In the genomic region with DNA sequence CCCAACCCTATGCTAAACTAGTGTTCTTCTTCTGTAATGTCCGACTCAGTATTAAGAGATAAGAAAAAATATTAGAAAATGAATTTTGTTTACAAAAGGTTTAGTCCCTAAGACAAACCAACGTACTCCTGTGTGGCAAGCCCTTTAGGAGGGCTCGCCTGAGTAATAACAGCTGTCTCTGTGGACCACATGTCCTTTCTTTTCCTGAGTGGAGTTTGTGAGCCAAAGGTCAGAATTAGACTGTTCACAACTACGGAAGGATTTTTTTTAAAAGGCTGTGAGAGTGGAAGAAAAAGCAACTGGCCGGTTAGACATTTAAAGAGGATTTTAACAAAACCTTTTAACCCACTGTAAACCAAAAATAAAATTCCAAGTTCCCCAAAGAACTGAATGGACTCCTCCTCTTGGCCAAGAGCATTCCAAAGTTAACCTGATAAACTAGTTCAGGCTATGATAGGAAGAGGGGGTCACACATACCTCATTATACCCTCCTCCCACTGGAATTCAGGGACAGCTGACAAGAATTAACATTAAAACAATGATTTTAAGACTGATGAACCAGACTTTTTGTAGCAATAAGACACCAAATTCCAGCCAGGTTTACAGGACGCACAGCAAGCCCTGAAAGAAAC, we compare ENCODE assay signal across 16 cellular contexts. TPM values are rescaled to one million over a fixed set of nuclear protein-coding genes. Genes with fewer than 3 reads are reported as not detected.
DNase-seq lines count a peak whose midpoint lies in the region; ATAC-seq and TF ChIP-seq lines count a peak whose summit lies in the region.
"Had no signal": no experiment of that assay in that cellular context is flagged by ENCODE, and none has a peak within 500 bp of the region (broad histone marks: within the 10 kb centered on the region; RNA-seq: fewer than 3 reads in every experiment).

No MANE protein-coding gene starts in this region.

- H3K4me3 Mint-ChIP-seq in type B pancreatic cell, result no peak overlapping the region
- no peak overlapping the region for H3K4me3 Mint-ChIP-seq in effector memory CD8-positive, alpha-beta T cell
- H3K4me3 Mint-ChIP-seq: activated naive CD8-positive, alpha-beta T cell treated with anti-CD3 and anti-CD28 coated beads for 36 hours; CD14-positive monocyte; naive thymus-derived CD4-positive, alpha-beta T cell had no signal

- intact Hi-C loops in left colon (cut with DNase I, micrococcal nuclease), result no loop called here

- no peaks in the 10 kb centered on the region for H3K9me3 Mint-ChIP-seq in type B pancreatic cell
- no peaks in the 10 kb centered on the region for H3K9me3 Mint-ChIP-seq in effector memory CD8-positive, alpha-beta T cell
- H3K9me3 Mint-ChIP-seq: activated naive CD8-positive, alpha-beta T cell treated with anti-CD3 and anti-CD28 coated beads for 36 hours; naive thymus-derived CD4-positive, alpha-beta T cell had no signal

- peaks cover 12% of the 10 kb centered on the region for H3K4me1 Mint-ChIP-seq in type B pancreatic cell (ENCODE audit: unreplicated experiment)
- H3K4me1 Mint-ChIP-seq in effector memory CD8-positive, alpha-beta T cell (ENCODE audit: low read depth in 2 of 2), result no peaks in the 10 kb centered on the region
- H3K4me1 Mint-ChIP-seq: activated naive CD8-positive, alpha-beta T cell treated with anti-CD3 and anti-CD28 coated beads for 36 hours; CD14-positive monocyte had no signal

- peak overlapping the region; percentile 36 for H3K27ac Mint-ChIP-seq in type B pancreatic cell
- H3K27ac Mint-ChIP-seq in effector memory CD8-positive, alpha-beta T cell, result no peak overlapping the region
- H3K27ac Mint-ChIP-seq: activated naive CD8-positive, alpha-beta T cell treated with anti-CD3 and anti-CD28 coated beads for 36 hours; CD14-positive monocyte; naive thymus-derived CD4-positive, alpha-beta T cell had no signal

- no peaks in the 10 kb centered on the region for H3K27me3 Mint-ChIP-seq in type B pancreatic cell
- no peaks in the 10 kb centered on the region for H3K27me3 Mint-ChIP-seq in effector memory CD8-positive, alpha-beta T cell
- H3K27me3 Mint-ChIP-seq: activated naive CD8-positive, alpha-beta T cell treated with anti-CD3 and anti-CD28 coated beads for 36 hours had no signal

- TF ChIP-seq CTCF in fibroblast of villous mesenchyme (IDR thresholded peaks at IDR 0.05; ENCODE audit: insufficient read depth, low read depth, low read length) (no peak), type B pancreatic cell (conservative IDR thresholded peaks at IDR 0.05) (no peak)

- H3K36me3 Mint-ChIP-seq in type B pancreatic cell, result no peaks in the 10 kb centered on the region
- H3K36me3 Mint-ChIP-seq in effector memory CD8-positive, alpha-beta T cell (ENCODE audit: insufficient read depth), result no peaks in the 10 kb centered on the region
- H3K36me3 Mint-ChIP-seq: activated naive CD8-positive, alpha-beta T cell treated with anti-CD3 and anti-CD28 coated beads for 36 hours; CD14-positive monocyte had no signal

- ATAC-seq in left colon, result no peak
- ATAC-seq in effector memory CD8-positive, alpha-beta T cell (replicated peaks), result no peak
- ATAC-seq: naive thymus-derived CD4-positive, alpha-beta T cell had no signal

- no peak overlapping the region for H3K4me3 ChIP-seq in fibroblast of villous mesenchyme (ENCODE audit: low read depth, low read length)
- H3K4me3 ChIP-seq: prostate gland had no signal

- peak; percentile 8 for DNase-seq in NCI-H2171 treated with DMSO at 0.1 percent for 48 hours (lab: John Stamatoyannopoulos, UW)
- DNase-seq in NCI-H2171 (lab: John Stamatoyannopoulos, UW), result no peak
- DNase-seq in fibroblast of villous mesenchyme (ENCODE audit: low read depth), result peak; percentile 48
- DNase-seq in medulla oblongata (ENCODE audit: extremely low spot score), result peak; percentile 7
- no peak for DNase-seq in type B pancreatic cell (ENCODE audit: extremely low spot score, unreplicated experiment)
- DNase-seq in left colon, result no peak
- DNase-seq in NCI-H345 treated with DMSO at 0.1 percent for 48 hours (lab: John Stamatoyannopoulos, UW; ENCODE audit: unreplicated experiment), result no peak
- no peak for DNase-seq in effector memory CD8-positive, alpha-beta T cell
- DNase-seq: 8988T; activated naive CD8-positive, alpha-beta T cell treated with anti-CD3 and anti-CD28 coated beads for 36 hours; naive thymus-derived CD4-positive, alpha-beta T cell; NCI-H187 treated with DMSO at 0.1 percent for 48 hours; NCI-H774; substantia nigra had no signal

RNA-seq across cellular contexts. Expression of a gene that starts 43.5 kb away (rescaled TPM):
- under 0.01 TPM in 2 replicates for total RNA-seq in fibroblast of villous mesenchyme
- 3.4 and 7.5 TPM in 2 replicates for total RNA-seq in type B pancreatic cell (ENCODE audit: low replicate concordance)
- under 1 TPM; 0.85 to 0.95 TPM for total RNA-seq in left colon

Comparison
In these comparisons a context has a peak if more than half of its experiments do, and no peak if none do; other contexts are left out.
1. DNase-seq: peak in NCI-H2171 treated with DMSO at 0.1 percent for 48 hours (single experiment), fibroblast of villous mesenchyme (single experiment) and medulla oblongata (single experiment); none in NCI-H2171 (single experiment), type B pancreatic cell (single experiment), left colon (0 of 2), NCI-H345 treated with DMSO at 0.1 percent for 48 hours (single experiment) and effector memory CD8-positive, alpha-beta T cell (0 of 3).